10 cellular contexts compared by ENCODE assay signal in genomic region chr15:51172190-51172589, GRCh38.
A peak's percentile ranks its signal among the peaks of the same experiment; 100 is the strongest.
DNase-seq lines count a peak whose midpoint lies in the region; ATAC-seq and TF ChIP-seq lines count a peak whose summit lies in the region.
"Had no signal": no experiment of that assay in that cellular context is flagged by ENCODE, and none has a peak within 500 bp of the region (broad histone marks: within the 10 kb centered on the region; RNA-seq: fewer than 3 reads in every experiment).

No MANE protein-coding gene starts in this region.

- H3K23ac ChIP-seq in IMR-90 (ENCODE audit: low read depth, low read length): no peak overlapping the region

- intact Hi-C loops in IMR-90 (cut with micrococcal nuclease) (no loop called here), upper lobe of right lung (cut with DNase I) (no loop called here)

- peak; percentile 91 for ATAC-seq in IMR-90 (ENCODE audit: low read depth)
- ATAC-seq in upper lobe of right lung: peak; percentile 38
- ATAC-seq: body of pancreas had no signal

- H2BK20ac ChIP-seq in IMR-90 (ENCODE audit: low read depth, low read length): no peak overlapping the region

- H3K9me3 ChIP-seq in IMR-90 (ENCODE audit: control insufficient read depth, insufficient read depth, low read length) (no peaks in the 10 kb centered on the region), upper lobe of right lung (no peaks in the 10 kb centered on the region), endodermal cell (ENCODE audit: control insufficient read depth, low read length) (no peaks in the 10 kb centered on the region)
- H3K9me3 ChIP-seq: body of pancreas had no signal

- H3K9ac ChIP-seq in IMR-90 (ENCODE audit: low read depth, low read length) (no peak overlapping the region), endodermal cell (ENCODE audit: extremely low read depth, low read length, poor library complexity, severe bottlenecking) (no peak overlapping the region)

- H3K79me1 ChIP-seq in IMR-90 (ENCODE audit: low read depth in 1 of 2, low read length in 2 of 2): no peaks in the 10 kb centered on the region

- H4K5ac ChIP-seq in IMR-90 (ENCODE audit: low read depth, low read length): no peak overlapping the region

- peaks cover 11% of the 10 kb centered on the region for H3K4me1 Mint-ChIP-seq in endodermal cell
- H3K4me1 Mint-ChIP-seq: activated CD4-positive, alpha-beta T cell treated with anti-CD3 and anti-CD28 coated beads, Interleukin-2, amount 10 ng/mL, durations not matched to agents 7 days and 5 days had no signal

- H3K4me1 ChIP-seq in IMR-90 (ENCODE audit: control insufficient read depth, insufficient read depth, low read length) (peaks cover 5% of the 10 kb centered on the region; the same call in 1 of the 2 replicates), upper lobe of right lung (peaks cover 16% of the 10 kb centered on the region), endodermal cell (ENCODE audit: control insufficient read depth, insufficient read depth, low read length) (no peaks in the 10 kb centered on the region)
- H3K4me1 ChIP-seq: body of pancreas had no signal

- no peak for TF ChIP-seq RAD21 in IMR-90 (IDR thresholded peaks at IDR 0.05; ENCODE audit: low read length)

- H3K4me2 ChIP-seq in IMR-90 (ENCODE audit: low read depth, low read length): peak overlapping the region; percentile 85

- no peak overlapping the region for H3K27ac Mint-ChIP-seq in endodermal cell
- H3K27ac Mint-ChIP-seq: activated CD4-positive, alpha-beta T cell treated with anti-CD3 and anti-CD28 coated beads, Interleukin-2, amount 10 ng/mL, durations not matched to agents 7 days and 5 days had no signal

- H3K9me3 Mint-ChIP-seq in endodermal cell: no peaks in the 10 kb centered on the region
- H3K9me3 Mint-ChIP-seq: activated CD4-positive, alpha-beta T cell treated with anti-CD3 and anti-CD28 coated beads, Interleukin-2, amount 10 ng/mL, durations not matched to agents 7 days and 5 days had no signal

- peaks cover 3% of the 10 kb centered on the region for H3K27me3 Mint-ChIP-seq in endodermal cell (ENCODE audit: insufficient read depth)

- no TSS peak for BruUV-seq in IMR-90 (replicated peaks; lab: Mats Ljungman, UMichigan)

- DNase-seq in IMR-90 (peak; percentile 24), dermis microvascular lymphatic vessel endothelial cell (ENCODE audit: low read depth in 2 of 2) (peak; percentile 28 to 29), lung microvascular endothelial cell (ENCODE audit: low read depth in 2 of 2) (peak; percentile 15 to 55), upper lobe of right lung (no peak), endodermal cell (no peak), OCI-M2 (lab: John Stamatoyannopoulos, UW; ENCODE audit: unreplicated experiment) (no peak), NAMALWA (ENCODE audit: low spot score) (no peak)
- DNase-seq: activated CD4-positive, alpha-beta T cell treated with anti-CD3 and anti-CD28 coated beads, Interleukin-2, amount 10 ng/mL, durations not matched to agents 7 days and 5 days; body of pancreas; NCI-H446 treated with DMSO at 0.1 percent for 48 hours had no signal

- POLR2A ChIA-PET in IMR-90 (lab: Charles Lee; ENCODE audit: unreplicated experiment): no interaction called here

- no peak overlapping the region for H4K8ac ChIP-seq in IMR-90 (ENCODE audit: low read depth in 2 of 2, low read length in 2 of 2)

- H3K27ac ChIP-seq in IMR-90 (ENCODE audit: insufficient read depth, low read length) (no peak overlapping the region), upper lobe of right lung (no peak overlapping the region), endodermal cell (ENCODE audit: low read depth, low read length) (no peak overlapping the region)
- H3K27ac ChIP-seq: body of pancreas had no signal

- no peak overlapping the region for H2BK120ac ChIP-seq in IMR-90 (ENCODE audit: low read depth, low read length)

- CTCF ChIA-PET in IMR-90 (lab: Yijun Ruan, JAX): interaction anchor here (1.3 to 4.0 kb wide), 2 partner anchors 9 to 20 kb away, joined by 9 to 20 read pairs; no protein-coding TSS in a partner anchor

- H3K4ac ChIP-seq in IMR-90 (ENCODE audit: low read depth, low read length): no peak overlapping the region

- no peak overlapping the region for H2AK9ac ChIP-seq in IMR-90 (replicated peaks; ENCODE audit: low read depth, low read length, poor library complexity)

- H3K9me1 ChIP-seq in IMR-90 (ENCODE audit: insufficient read depth, low read length): no peaks in the 10 kb centered on the region; the same call in 1 of the 2 replicates

- H3K14ac ChIP-seq in IMR-90 (replicated peaks; ENCODE audit: low read depth, low read length): no peak overlapping the region

- H3K27me3 ChIP-seq in IMR-90 (ENCODE audit: control insufficient read depth, insufficient read depth, low read length): no peaks in the 10 kb centered on the region
- H3K27me3 ChIP-seq in upper lobe of right lung: no peaks in the 10 kb centered on the region
- H3K27me3 ChIP-seq in endodermal cell (ENCODE audit: control insufficient read depth, insufficient read depth, low read length, poor library complexity, severe bottlenecking): no peaks in the 10 kb centered on the region
- H3K27me3 ChIP-seq: body of pancreas had no signal

- no CpG with 5 or more reads among the region's 3 CpGs for WGBS in IMR-90 (ENCODE audit: extremely low coverage in 2 of 2, insufficient read length in 1 of 2), 2 experiments
- WGBS in endodermal cell (ENCODE audit: insufficient coverage in 1 of 2, insufficient read length in 1 of 2), 2 experiments: 100% methylated on average over 2 of the region's 3 CpGs

- no peak overlapping the region for H3K18ac ChIP-seq in IMR-90 (ENCODE audit: low read depth, low read length)

- H3K4me3 ChIP-seq in IMR-90 (ENCODE audit: insufficient read depth, low read depth, low read length) (no peak overlapping the region), upper lobe of right lung (no peak overlapping the region), endodermal cell (ENCODE audit: low read length) (no peak overlapping the region)
- H3K4me3 ChIP-seq: body of pancreas had no signal

- H4K91ac ChIP-seq in IMR-90 (ENCODE audit: insufficient read depth, low read depth, low read length): no peak overlapping the region

- no peak overlapping the region for H2AK5ac ChIP-seq in IMR-90 (ENCODE audit: low read depth, low read length)

- dilution Hi-C loops in IMR-90 (cut with HindIII; ENCODE audit: low sequenced_read_pairs, unreplicated experiment): no loop called here

- no peaks in the 10 kb centered on the region for H3K36me3 Mint-ChIP-seq in endodermal cell (ENCODE audit: low read depth)

- TF ChIP-seq CTCF in IMR-90 (conservative IDR thresholded peaks at IDR 0.05; ENCODE audit: low read depth, low read length) (no peak), upper lobe of right lung (IDR thresholded peaks at IDR 0.05) (no peak), endodermal cell (conservative IDR thresholded peaks at IDR 0.05) (no peak)

- no peaks in the 10 kb centered on the region for H4K20me1 ChIP-seq in IMR-90 (ENCODE audit: insufficient read depth, low read length)

- H3K4me3 Mint-ChIP-seq in endodermal cell: no peak overlapping the region
- H3K4me3 Mint-ChIP-seq: activated CD4-positive, alpha-beta T cell treated with anti-CD3 and anti-CD28 coated beads, Interleukin-2, amount 10 ng/mL, durations not matched to agents 7 days and 5 days had no signal

- no peak overlapping the region for H2BK5ac ChIP-seq in IMR-90 (ENCODE audit: low read depth, low read length, poor library complexity, severe bottlenecking)

- TF ChIP-seq POLR2A in IMR-90 (IDR thresholded peaks at IDR 0.05; ENCODE audit: low read depth, low read length): no peak

- H3K56ac ChIP-seq in IMR-90 (ENCODE audit: extremely low read depth, insufficient read depth, low read length): no peak overlapping the region

- H3K36me3 ChIP-seq in IMR-90 (ENCODE audit: control insufficient read depth, insufficient read depth, low read length) (no peaks in the 10 kb centered on the region), upper lobe of right lung (no peaks in the 10 kb centered on the region), endodermal cell (ENCODE audit: control insufficient read depth, insufficient read depth, low read length) (no peaks in the 10 kb centered on the region)

- in situ Hi-C loops in IMR-90 (cut with MboI; ENCODE audit: low sequenced_read_pairs): no loop called here

- no peak overlapping the region for H2AFZ ChIP-seq in IMR-90 (replicated peaks; ENCODE audit: low read length, poor library complexity)

- H2BK15ac ChIP-seq in IMR-90 (ENCODE audit: low read depth, low read length): no peak overlapping the region

TF ChIP-seq in IMR-90, 13 proteins besides CTCF, POLR2A, EP300 and RAD21:
- TF ChIP-seq MAZ (IDR thresholded peaks at IDR 0.05; ENCODE audit: borderline replicate concordance, low read depth, low read length): no peak
- TF ChIP-seq MAFK (IDR thresholded peaks at IDR 0.05; ENCODE audit: low read depth, low read length): no peak
- no peak for TF ChIP-seq CEBPB (IDR thresholded peaks at IDR 0.05; ENCODE audit: low read depth, low read length)
- TF ChIP-seq, protein P1, sequence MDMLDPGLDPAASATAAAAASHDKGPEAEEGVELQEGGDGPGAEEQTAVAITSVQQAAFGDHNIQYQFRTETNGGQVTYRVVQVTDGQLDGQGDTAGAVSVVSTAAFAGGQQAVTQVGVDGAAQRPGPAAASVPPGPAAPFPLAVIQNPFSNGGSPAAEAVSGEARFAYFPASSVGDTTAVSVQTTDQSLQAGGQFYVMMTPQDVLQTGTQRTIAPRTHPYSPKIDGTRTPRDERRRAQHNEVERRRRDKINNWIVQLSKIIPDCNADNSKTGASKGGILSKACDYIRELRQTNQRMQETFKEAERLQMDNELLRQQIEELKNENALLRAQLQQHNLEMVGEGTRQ (IDR thresholded peaks at IDR 0.05; ENCODE audit: low read depth, low read length): no peak

Comparison
In these comparisons a context has a peak if more than half of its experiments do, and no peak if none do; other contexts are left out.
1. DNase-seq: peak in IMR-90 (single experiment), dermis microvascular lymphatic vessel endothelial cell (2 of 2) and lung microvascular endothelial cell (2 of 2); none in upper lobe of right lung (single experiment), endodermal cell (single experiment), OCI-M2 (single experiment) and NAMALWA (single experiment).